8 cellular contexts compared by ENCODE assay signal in genomic region chr15:97909291-97909891, GRCh38. TPM values are rescaled to one million over a fixed set of nuclear protein-coding genes. Genes with fewer than 3 reads are reported as not detected.
DNase-seq lines count a peak whose midpoint lies in the region; ATAC-seq and TF ChIP-seq lines count a peak whose summit lies in the region.

No MANE protein-coding gene starts in this region.

- DNase-seq in DMS53 (lab: John Stamatoyannopoulos, UW) = peak; percentile 64
- DNase-seq in PC-9 = peak; percentile 37 to 51
- DNase-seq in activated T-helper 9 cell treated with anti-CD3 and anti-CD28 coated beads, Interleukin-2, amount 50 U/mL, for 16 hours (ENCODE audit: low read depth) = peak; percentile 10
- DNase-seq in globus pallidus (ENCODE audit: low spot score) = peak; percentile 37

- no peaks in the 10 kb centered on the region for H3F3A ChIP-seq in PC-9 (ENCODE audit: insufficient read depth, low read depth)

- H3K9me3 ChIP-seq in PC-9 (ENCODE audit: insufficient read depth, low read depth) (no peaks in the 10 kb centered on the region), parathyroid adenoma (ENCODE audit: control insufficient read depth, low read length) (no peaks in the 10 kb centered on the region)

- H3K27me3 ChIP-seq in PC-9 (ENCODE audit: insufficient read depth, low read depth) (peaks cover 56% of the 10 kb centered on the region), parathyroid adenoma (ENCODE audit: control insufficient read depth, insufficient read depth, low read length) (peaks cover 3% of the 10 kb centered on the region)

- no peak overlapping the region for H3K9ac ChIP-seq in parathyroid adenoma

- TF ChIP-seq CTCF in PC-9 (conservative IDR thresholded peaks at IDR 0.05) = peak; percentile 90
- TF ChIP-seq CTCF in parathyroid adenoma (IDR thresholded peaks at IDR 0.05) = peak; percentile 75

- CTCF ChIA-PET in PC-9 (lab: Charles Lee) = no interaction called here

- H4K20me1 ChIP-seq in PC-9 (ENCODE audit: insufficient read depth) = no peaks in the 10 kb centered on the region

- no TSS peak for BruUV-seq in PC-9 (replicated peaks; lab: Mats Ljungman, UMichigan)

- peak; percentile 89 for ATAC-seq in GM19452 (IDR thresholded peaks at IDR 0.05; ENCODE audit: unreplicated experiment)
- peak; percentile 86 for ATAC-seq in HG03558 (IDR thresholded peaks at IDR 0.05; ENCODE audit: extremely low read depth, unreplicated experiment)
- no peak for ATAC-seq in HG02840 (IDR thresholded peaks at IDR 0.05; ENCODE audit: low FRiP score, unreplicated experiment)

- H3K36me3 ChIP-seq in PC-9 (ENCODE audit: low read depth) (no peaks in the 10 kb centered on the region), parathyroid adenoma (ENCODE audit: control insufficient read depth, insufficient read depth, low read length) (no peaks in the 10 kb centered on the region)

- no peaks in the 10 kb centered on the region for H3K79me2 ChIP-seq in PC-9 (ENCODE audit: low read depth)
- H3K79me2 ChIP-seq in parathyroid adenoma = no peaks in the 10 kb centered on the region

- no peaks in the 10 kb centered on the region for H3K9me2 ChIP-seq in PC-9 (ENCODE audit: insufficient read depth)

- no peak overlapping the region for H3K27ac ChIP-seq in PC-9
- H3K27ac ChIP-seq in parathyroid adenoma = no peak overlapping the region

- H2AFZ ChIP-seq in PC-9 = no peak overlapping the region
- H2AFZ ChIP-seq in parathyroid adenoma = no peak overlapping the region

- intact Hi-C loops in PC-9 (cut with micrococcal nuclease; ENCODE audit: unreplicated experiment) = loop anchor here (1.0 to 5.0 kb wide), 2 partner anchors 176 to 513 kb away; no protein-coding TSS in a partner anchor

- no peak overlapping the region for H3K4me3 ChIP-seq in PC-9
- no peak overlapping the region for H3K4me3 ChIP-seq in parathyroid adenoma (ENCODE audit: low read depth, low read length)

- POLR2A ChIA-PET in PC-9 (lab: Charles Lee; ENCODE audit: unreplicated experiment) = no interaction called here

- H3K4me2 ChIP-seq in PC-9 = no peak overlapping the region
- H3K4me2 ChIP-seq in parathyroid adenoma (ENCODE audit: low read length) = no peak overlapping the region

- H3K4me1 ChIP-seq in PC-9 (replicated peaks; ENCODE audit: insufficient read depth) = no peaks in the 10 kb centered on the region
- no peaks in the 10 kb centered on the region for H3K4me1 ChIP-seq in parathyroid adenoma

RNA-seq across cellular contexts. Expression of gene ARRDC4, which starts 51.1 kb away (rescaled TPM):
- 5.7 and 6.9 TPM in 2 replicates for total RNA-seq in PC-9 (2021)

Comparison
In these comparisons a context has a peak if more than half of its experiments do, and no peak if none do; other contexts are left out.
1. DNase-seq: peak in every context shown above with its lines; median percentile 64 in DMS53; 44 in PC-9; 37 in globus pallidus; 10 in activated T-helper 9 cell treated with anti-CD3 and anti-CD28 coated beads, Interleukin-2, amount 50 U/mL, for 16 hours.